ENCODE assay signal across 22 cellular contexts in genomic region chr9:4600363-4600762, GRCh38.
DNase-seq lines count a peak whose midpoint lies in the region; ATAC-seq and TF ChIP-seq lines count a peak whose summit lies in the region.
"Had no signal": no experiment of that assay in that cellular context is flagged by ENCODE, and none has a peak within 500 bp of the region (broad histone marks: within the 10 kb centered on the region; RNA-seq: fewer than 3 reads in every experiment).

No MANE protein-coding gene starts in this region.

- no peaks in the 10 kb centered on the region for H3K27me3 ChIP-seq in CD4-positive, CD25-positive, alpha-beta regulatory T cell (ENCODE audit: control insufficient read depth, insufficient read depth, low read length)
- no peaks in the 10 kb centered on the region for H3K27me3 ChIP-seq in CD8-positive, alpha-beta memory T cell (ENCODE audit: insufficient read depth, low read length, poor library complexity, severe bottlenecking)
- H3K27me3 ChIP-seq in tibial artery = no peaks in the 10 kb centered on the region
- H3K27me3 ChIP-seq: esophagus squamous epithelium, neural progenitor cell, stomach, upper lobe of left lung had no signal

- CTCF ChIA-PET in CD8-positive, alpha-beta memory T cell (lab: Charles Lee) = interaction anchor here (0.9 to 5.2 kb wide), 6 partner anchors 22 to 150 kb away, joined by 3 to 24 read pairs (median 3); no protein-coding TSS in a partner anchor
- CTCF ChIA-PET in activated CD8-positive, alpha-beta T cell treated with anti-CD3 and anti-CD28 coated beads for 36 hours (lab: Charles Lee) = interaction anchor here (0.7 to 1.5 kb wide), 8 partner anchors 9 to 234 kb away, joined by 3 to 5 read pairs (median 4); no protein-coding TSS in a partner anchor

- peak in 2 of 3 donors; percentile 34 to 58 for DNase-seq in CD4-positive, CD25-positive, alpha-beta regulatory T cell
- DNase-seq in CD8-positive, alpha-beta memory T cell = peak in 2 of 5 donors; percentile 28
- no peak for DNase-seq in activated CD8-positive, alpha-beta T cell treated with anti-CD3 and anti-CD28 coated beads for 36 hours
- DNase-seq in NCI-H69 (lab: John Stamatoyannopoulos, UW) (no peak), caudate nucleus (lab: John Stamatoyannopoulos, UW) (no peak), foreskin fibroblast (no peak), tibial artery (no peak)
- DNase-seq: activated CD4-positive, alpha-beta memory T cell treated with anti-CD3 and anti-CD28 coated beads for 36 hours; effector CD4-positive, alpha-beta T cell; esophagus squamous epithelium; midbrain; MV-4-11; NCI-H187 treated with DMSO at 0.1 percent for 48 hours; NK-92 treated with Interleukin-12 subunit alpha and Interleukin-12 subunit beta, amount 100 ng/mL, for 24 hours; stomach; upper lobe of left lung had no signal

- H3K36me3 ChIP-seq in CD4-positive, CD25-positive, alpha-beta regulatory T cell (ENCODE audit: control insufficient read depth, insufficient read depth, low read length) = no peaks in the 10 kb centered on the region
- no peaks in the 10 kb centered on the region for H3K36me3 ChIP-seq in CD8-positive, alpha-beta memory T cell (ENCODE audit: insufficient read depth, low read length)
- H3K36me3 ChIP-seq in tibial artery = peaks cover 0 to 7% (median 0%) of the 10 kb centered on the region in 3 donors
- H3K36me3 ChIP-seq: esophagus squamous epithelium, neural progenitor cell had no signal

- H3K27ac Mint-ChIP-seq in CD4-positive, CD25-positive, alpha-beta regulatory T cell = peak overlapping the region; percentile 85 to 98 (median 94)
- H3K27ac Mint-ChIP-seq in CD8-positive, alpha-beta memory T cell = peak overlapping the region in 7 of 8 donors; percentile 18 to 85 (median 70)
- H3K27ac Mint-ChIP-seq in activated CD8-positive, alpha-beta T cell treated with anti-CD3 and anti-CD28 coated beads for 36 hours = peak overlapping the region; percentile 59
- H3K27ac Mint-ChIP-seq: activated CD4-positive, alpha-beta memory T cell treated with anti-CD3 and anti-CD28 coated beads for 36 hours; activated T-helper 1 cell treated with anti-CD3 and anti-CD28 coated beads, Interleukin-12 subunit alpha, Interleukin-12 subunit beta, Interleukin-2, Interleukin-4 antibody, amounts not matched to agents 30 ng/mL and 10 ng/mL and 1 ng/mL, durations not matched to agents 14 hours and 24 hours and 36 hours; neural progenitor cell had no signal

- peaks cover 26 to 67% (median 46%) of the 10 kb centered on the region in 4 donors for H3K4me1 Mint-ChIP-seq in CD4-positive, CD25-positive, alpha-beta regulatory T cell
- peaks cover 50 to 72% (median 70%) of the 10 kb centered on the region in 3 donors for H3K4me1 Mint-ChIP-seq in CD8-positive, alpha-beta memory T cell
- H3K4me1 Mint-ChIP-seq in activated CD8-positive, alpha-beta T cell treated with anti-CD3 and anti-CD28 coated beads for 36 hours (ENCODE audit: low read depth) = peaks cover 36% of the 10 kb centered on the region
- H3K4me1 Mint-ChIP-seq: neural progenitor cell had no signal

- H3K9me3 Mint-ChIP-seq in CD4-positive, CD25-positive, alpha-beta regulatory T cell = peaks cover 0 to 4% (median 0%) of the 10 kb centered on the region in 7 donors
- peaks cover 4 to 10% (median 7%) of the 10 kb centered on the region in 5 donors for H3K9me3 Mint-ChIP-seq in CD8-positive, alpha-beta memory T cell
- peaks cover 7% of the 10 kb centered on the region for H3K9me3 Mint-ChIP-seq in activated CD8-positive, alpha-beta T cell treated with anti-CD3 and anti-CD28 coated beads for 36 hours
- H3K9me3 Mint-ChIP-seq: activated CD4-positive, alpha-beta memory T cell treated with anti-CD3 and anti-CD28 coated beads for 36 hours; activated T-helper 1 cell treated with anti-CD3 and anti-CD28 coated beads, Interleukin-12 subunit alpha, Interleukin-12 subunit beta, Interleukin-2, Interleukin-4 antibody, amounts not matched to agents 30 ng/mL and 10 ng/mL and 1 ng/mL, durations not matched to agents 14 hours and 24 hours and 36 hours; neural progenitor cell had no signal

- no peaks in the 10 kb centered on the region for H3K9me3 ChIP-seq in CD4-positive, CD25-positive, alpha-beta regulatory T cell (ENCODE audit: control insufficient read depth in 2 of 2, low read length in 2 of 2)
- H3K9me3 ChIP-seq in CD8-positive, alpha-beta memory T cell (ENCODE audit: low read length) = no peaks in the 10 kb centered on the region
- no peaks in the 10 kb centered on the region for H3K9me3 ChIP-seq in tibial artery
- H3K9me3 ChIP-seq: esophagus squamous epithelium, stomach, upper lobe of left lung had no signal

- ATAC-seq in CD4-positive, CD25-positive, alpha-beta regulatory T cell (ENCODE audit: low read depth in 2 of 2) = no peak
- ATAC-seq in HG02852 (IDR thresholded peaks at IDR 0.05; ENCODE audit: unreplicated experiment) = peak; percentile 61
- no peak for ATAC-seq in activated CD8-positive, alpha-beta T cell treated with anti-CD3 and anti-CD28 coated beads for 36 hours
- ATAC-seq: SK-N-SH treated with all-trans-retinoic acid at 6 μM for 48 hours had no signal

- no peaks in the 10 kb centered on the region for H3K27me3 Mint-ChIP-seq in CD4-positive, CD25-positive, alpha-beta regulatory T cell
- H3K27me3 Mint-ChIP-seq in CD8-positive, alpha-beta memory T cell = peaks cover 0 to 6% of the 10 kb centered on the region in 2 donors
- H3K27me3 Mint-ChIP-seq in activated CD8-positive, alpha-beta T cell treated with anti-CD3 and anti-CD28 coated beads for 36 hours = no peaks in the 10 kb centered on the region
- H3K27me3 Mint-ChIP-seq: activated CD4-positive, alpha-beta memory T cell treated with anti-CD3 and anti-CD28 coated beads for 36 hours had no signal

- no peaks in the 10 kb centered on the region for H3K36me3 Mint-ChIP-seq in CD4-positive, CD25-positive, alpha-beta regulatory T cell
- H3K36me3 Mint-ChIP-seq in CD8-positive, alpha-beta memory T cell = peaks cover 2 to 22% (median 12%) of the 10 kb centered on the region in 3 donors
- H3K36me3 Mint-ChIP-seq in activated CD8-positive, alpha-beta T cell treated with anti-CD3 and anti-CD28 coated beads for 36 hours (ENCODE audit: low read depth) = no peaks in the 10 kb centered on the region
- H3K36me3 Mint-ChIP-seq: neural progenitor cell had no signal

- no peak for TF ChIP-seq CTCF in activated CD8-positive, alpha-beta T cell treated with anti-CD3 and anti-CD28 coated beads for 36 hours (IDR thresholded peaks at IDR 0.05)
- TF ChIP-seq CTCF in foreskin fibroblast (IDR thresholded peaks at IDR 0.05; ENCODE audit: low read depth, low read length) (no peak), tibial artery (IDR thresholded peaks at IDR 0.05) (no peak)

- intact Hi-C loops in activated CD8-positive, alpha-beta T cell treated with anti-CD3 and anti-CD28 coated beads for 36 hours (cut with micrococcal nuclease) = loop anchor here (10.0 kb wide), 1 partner anchor 144 kb away; the partner anchor contains the start of gene AK3
- intact Hi-C loops in tibial artery (cut with DNase I; ENCODE audit: low total_unique reads) = no loop called here

- POLR2A ChIA-PET in CD8-positive, alpha-beta memory T cell (lab: Charles Lee) = interaction anchor here (0.8 to 0.9 kb wide), 2 partner anchors 39 to 141 kb away, joined by 3 read pairs; partner anchors contain the start of gene AK3
- POLR2A ChIA-PET in activated CD8-positive, alpha-beta T cell treated with anti-CD3 and anti-CD28 coated beads for 36 hours (lab: Charles Lee) = interaction anchor here (1.2 kb wide), 1 partner anchor 66 kb away, joined by 3 read pairs; the partner anchor contains the start of gene SPATA6L

- no peak overlapping the region for H3K27ac ChIP-seq in CD4-positive, CD25-positive, alpha-beta regulatory T cell (ENCODE audit: insufficient read depth, low read length, poor library complexity, severe bottlenecking)
- no peak overlapping the region for H3K27ac ChIP-seq in CD8-positive, alpha-beta memory T cell (ENCODE audit: low read depth, low read length)
- H3K27ac ChIP-seq in caudate nucleus (ENCODE audit: low read depth, low read length) = no peak overlapping the region
- no peak overlapping the region for H3K27ac ChIP-seq in tibial artery
- H3K27ac ChIP-seq: esophagus squamous epithelium, KMS-11, neural progenitor cell, skin epidermis, stomach, upper lobe of left lung had no signal

- peak overlapping the region; percentile 41 to 86 (median 58) for H3K4me3 Mint-ChIP-seq in CD4-positive, CD25-positive, alpha-beta regulatory T cell
- H3K4me3 Mint-ChIP-seq in CD8-positive, alpha-beta memory T cell = peak overlapping the region in 5 of 7 donors; percentile 9 to 43 (median 26)
- H3K4me3 Mint-ChIP-seq in activated CD8-positive, alpha-beta T cell treated with anti-CD3 and anti-CD28 coated beads for 36 hours = no peak overlapping the region
- H3K4me3 Mint-ChIP-seq: activated CD4-positive, alpha-beta memory T cell treated with anti-CD3 and anti-CD28 coated beads for 36 hours; activated T-helper 1 cell treated with anti-CD3 and anti-CD28 coated beads, Interleukin-12 subunit alpha, Interleukin-12 subunit beta, Interleukin-2, Interleukin-4 antibody, amounts not matched to agents 30 ng/mL and 10 ng/mL and 1 ng/mL, durations not matched to agents 14 hours and 24 hours and 36 hours; neural progenitor cell had no signal

- H3K4me3 ChIP-seq in CD4-positive, CD25-positive, alpha-beta regulatory T cell (ENCODE audit: low read depth, low read length) = peak overlapping the region; percentile 33
- no peak overlapping the region for H3K4me3 ChIP-seq in CD8-positive, alpha-beta memory T cell (ENCODE audit: low read length)
- no peak overlapping the region for H3K4me3 ChIP-seq in foreskin fibroblast (ENCODE audit: low read depth in 1 of 2, low read length in 2 of 2)
- H3K4me3 ChIP-seq in tibial artery = no peak overlapping the region
- H3K4me3 ChIP-seq: esophagus squamous epithelium, neural progenitor cell, skin epidermis, stomach, upper lobe of left lung had no signal

- peaks cover 55% of the 10 kb centered on the region for H3K4me1 ChIP-seq in CD4-positive, CD25-positive, alpha-beta regulatory T cell (ENCODE audit: control insufficient read depth, insufficient read depth, low read length, poor library complexity, severe bottlenecking)
- peaks cover 49% of the 10 kb centered on the region for H3K4me1 ChIP-seq in CD8-positive, alpha-beta memory T cell (ENCODE audit: insufficient read depth, low read length)
- peaks cover 0 to 11% (median 4%) of the 10 kb centered on the region in 4 donors for H3K4me1 ChIP-seq in tibial artery

Comparison
In these comparisons a context has a peak if more than half of its experiments do, and no peak if none do; other contexts are left out.
1. DNase-seq: peak in CD4-positive, CD25-positive, alpha-beta regulatory T cell (2 of 3); none in activated CD8-positive, alpha-beta T cell treated with anti-CD3 and anti-CD28 coated beads for 36 hours (single experiment), NCI-H69 (single experiment), caudate nucleus (0 of 61), foreskin fibroblast (0 of 2) and tibial artery (0 of 2).
2. Peak in every context shown above with its lines, with median percentiles within 50 percentile points of each other: H3K27ac Mint-ChIP-seq.